In the genomic region with DNA sequence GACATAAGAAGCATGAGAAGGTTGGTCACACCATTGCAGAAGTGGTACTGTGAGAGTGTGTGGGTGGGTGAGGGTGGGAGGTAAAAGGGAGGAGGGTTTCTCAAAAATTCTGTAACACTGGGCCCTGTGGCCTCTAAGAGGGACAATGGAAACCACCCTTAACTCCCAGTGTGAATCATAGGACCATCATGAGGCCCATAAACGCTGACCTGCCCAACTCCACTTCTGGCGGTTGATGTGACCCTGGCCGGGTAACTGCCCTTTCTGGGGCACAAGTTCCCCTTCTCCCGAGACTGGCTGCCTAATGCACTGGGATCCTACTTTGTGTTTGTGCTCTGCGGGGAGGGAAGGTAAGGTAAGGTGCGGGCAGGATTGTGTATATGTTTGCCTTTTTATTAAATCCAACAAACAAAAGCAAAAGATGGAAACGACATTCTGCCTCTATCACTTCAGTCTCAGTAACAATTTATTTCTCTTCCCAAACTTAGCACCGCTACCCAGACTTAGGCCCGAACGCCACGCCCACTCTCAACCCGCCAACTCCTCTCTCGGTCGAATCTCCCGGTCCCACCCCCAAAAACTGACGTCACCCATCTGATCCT, we compare ENCODE assay signal across 8 cellular contexts. TPM values are rescaled to one million over a fixed set of nuclear protein-coding genes. Genes with fewer than 3 reads are reported as not detected.
DNase-seq lines count a peak whose midpoint lies in the region; ATAC-seq and TF ChIP-seq lines count a peak whose summit lies in the region.

No MANE protein-coding gene starts in this region.

- H3K9ac ChIP-seq in adipocyte (ENCODE audit: low read length), result peak overlapping the region; percentile 94

- DNase-seq in GM10266 (ENCODE audit: extremely low spot score) (peak; percentile 88), NAMALWA (ENCODE audit: low spot score) (peak; percentile 96), SK-N-DZ (ENCODE audit: low spot score) (peak; percentile 93), adipocyte (ENCODE audit: low read depth) (peak; percentile 97), right cardiac atrium (peak; percentile 94 to 96 (median 95)), putamen (ENCODE audit: low spot score) (peak; percentile 85), HPDE6-E6E7 (ENCODE audit: extremely low spot score) (no peak)

- peaks cover 35% of the 10 kb centered on the region for H3K36me3 ChIP-seq in adipocyte (ENCODE audit: control insufficient read depth, insufficient read depth, low read length, severe bottlenecking)

- H3K4me1 ChIP-seq in adipocyte (ENCODE audit: control insufficient read depth, insufficient read depth, low read length) (peaks cover 28% of the 10 kb centered on the region), right cardiac atrium (ENCODE audit: control insufficient read depth, insufficient read depth, low read length) (peaks cover 3% of the 10 kb centered on the region)

- H3K4me3 ChIP-seq in adipocyte (ENCODE audit: low read length) (peak overlapping the region; percentile 95), right cardiac atrium (ENCODE audit: low read length) (peak overlapping the region; percentile 49)

- intact Hi-C loops in right cardiac atrium (cut with DNase I), result no loop called here

- 2% methylated on average over 16 of the region's 16 CpGs for WGBS in right cardiac atrium

- H3K27ac ChIP-seq in right cardiac atrium (ENCODE audit: low read length), result peak overlapping the region; percentile 34

- H3K27me3 ChIP-seq in adipocyte (replicated peaks; ENCODE audit: control insufficient read depth, insufficient read depth, low read length) (peaks cover 12% of the 10 kb centered on the region), right cardiac atrium (ENCODE audit: control insufficient read depth, insufficient read depth) (no peaks in the 10 kb centered on the region)

- ATAC-seq in HG02571 (IDR thresholded peaks at IDR 0.05; ENCODE audit: unreplicated experiment) (peak; percentile 59), right cardiac atrium (peak; percentile 83 to 89)

- no peaks in the 10 kb centered on the region for H3K9me3 ChIP-seq in adipocyte (ENCODE audit: control insufficient read depth, low read length)
- H3K9me3 ChIP-seq in right cardiac atrium (ENCODE audit: control insufficient read depth, low read length), result no peaks in the 10 kb centered on the region

- no peak for TF ChIP-seq CTCF in GM10266 (IDR thresholded peaks at IDR 0.05; ENCODE audit: control insufficient read depth, insufficient read depth, low read depth, missing control alignments)

RNA-seq across cellular contexts. Expression of a gene that starts 0.5 kb away (rescaled TPM):
- polyA plus RNA-seq in SK-N-DZ (2014; cell fraction: cytosol; rRNA removed), result 9.8 and 11.7 TPM in 2 replicates
- 19.3 and 31.1 TPM in 2 replicates for polyA plus RNA-seq in SK-N-DZ (2014; cell fraction: nucleus; rRNA removed)
- 10 to 100 TPM in 1 of 4 donors, 1 to 10 TPM in 3; 5.7 to 15.8 (median 8.5) TPM for total RNA-seq in right cardiac atrium
- 6.3 TPM for polyA plus RNA-seq in right cardiac atrium

RNA-seq across cellular contexts. Expression of a gene that starts 1.0 kb away (rescaled TPM):
- polyA plus RNA-seq in SK-N-DZ (2014; cell fraction: cytosol; rRNA removed), result 4.9 and 7.5 TPM in 2 replicates
- 6.4 and 10.0 TPM in 2 replicates for polyA plus RNA-seq in SK-N-DZ (2014; cell fraction: nucleus; rRNA removed)
- total RNA-seq in right cardiac atrium, result 1 to 10 TPM; 2.1 to 3.1 (median 2.6) TPM
- polyA plus RNA-seq in right cardiac atrium, result 0.95 TPM

RNA-seq across cellular contexts. Expression of a gene that starts 4.5 kb away (rescaled TPM):
- polyA plus RNA-seq in SK-N-DZ (2014; cell fraction: cytosol; rRNA removed), result 2.3 and 4.5 TPM in 2 replicates
- 17.2 and 30.3 TPM in 2 replicates for polyA plus RNA-seq in SK-N-DZ (2014; cell fraction: nucleus; rRNA removed)
- under 1 TPM in 3 of 4 donors, not detected in 1; 0.12 to 0.22 (median 0.14) TPM for total RNA-seq in right cardiac atrium
- polyA plus RNA-seq in right cardiac atrium, result 0.18 TPM

RNA-seq across cellular contexts. Expression of a gene that starts 11.2 kb away (rescaled TPM):
- polyA plus RNA-seq in SK-N-DZ (2014; cell fraction: cytosol; rRNA removed), result 69.4 and 76.1 TPM in 2 replicates
- polyA plus RNA-seq in SK-N-DZ (2014; cell fraction: nucleus; rRNA removed), result 49.0 and 61.3 TPM in 2 replicates
- 10 to 100 TPM; 28.9 to 36.1 (median 33.0) TPM for total RNA-seq in right cardiac atrium
- polyA plus RNA-seq in right cardiac atrium, result 50.7 TPM

RNA-seq across cellular contexts. Expression of a gene that starts 16.5 kb away (rescaled TPM):
- 20.5 and 26.1 TPM in 2 replicates for polyA plus RNA-seq in SK-N-DZ (2014; cell fraction: cytosol; rRNA removed)
- polyA plus RNA-seq in SK-N-DZ (2014; cell fraction: nucleus; rRNA removed), result 28.3 and 38.3 TPM in 2 replicates
- 10 to 100 TPM; 15.2 to 17.8 (median 16.4) TPM for total RNA-seq in right cardiac atrium
- 14.3 TPM for polyA plus RNA-seq in right cardiac atrium
